36 cellular contexts compared by ENCODE assay signal in the genomic region with DNA sequence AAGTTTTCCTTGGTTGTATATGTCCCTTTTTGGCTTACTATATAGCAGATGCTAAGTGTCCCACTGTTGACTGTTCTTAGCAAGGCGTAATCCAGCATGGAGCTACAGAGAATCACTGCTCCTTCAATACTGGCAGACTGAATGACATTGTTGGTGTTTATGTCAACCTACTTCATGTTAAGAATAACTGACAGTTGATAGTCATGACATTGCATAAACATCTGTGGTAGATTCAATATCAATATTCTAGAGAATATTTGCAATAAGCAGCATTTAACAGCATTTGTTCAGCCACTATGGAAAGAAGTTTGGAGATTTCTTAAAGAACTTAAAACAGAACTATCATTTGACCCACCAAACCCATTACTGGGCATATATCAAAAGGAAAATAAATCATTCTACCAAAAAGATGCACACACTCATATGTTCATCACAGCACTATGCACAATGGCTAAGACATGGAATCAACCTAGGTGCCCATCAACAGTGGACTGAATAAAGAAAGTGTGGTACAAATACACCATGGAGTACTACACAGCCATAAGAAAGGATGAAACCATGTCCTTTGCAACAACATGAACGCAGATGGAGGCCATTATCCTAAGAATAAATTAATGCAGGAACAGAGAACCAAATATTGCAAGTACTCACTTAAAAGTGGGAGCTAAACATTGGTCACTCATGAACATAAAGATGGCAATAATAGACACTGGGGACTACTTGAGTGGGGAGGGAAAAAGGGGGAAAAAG.
DNase-seq lines count a peak whose midpoint lies in the region; ATAC-seq, FAIRE-seq and TF ChIP-seq lines count a peak whose summit lies in the region.
"Had no signal": no experiment of that assay in that cellular context is flagged by ENCODE, and none has a peak within 500 bp of the region (broad histone marks: within the 10 kb centered on the region; RNA-seq: fewer than 3 reads in every experiment).

No MANE protein-coding gene starts in this region.

- TF ChIP-seq EP300 in K562 (IDR thresholded peaks at IDR 0.05; ENCODE audit: low read length) (no peak), neural cell (conservative IDR thresholded peaks at IDR 0.05; ENCODE audit: poor library complexity, severe bottlenecking) (peak; percentile 54)

- H3K4me2 ChIP-seq in K562 (ENCODE audit: insufficient read depth, low read length) (no peak overlapping the region), neural cell (ENCODE audit: low read length) (no peak overlapping the region)
- H3K4me2 ChIP-seq: A549; BLaER1; BLaER1 treated with 17β-estradiol and CSF1 and Interleukin-3, amounts not matched to agents 10 nM and 100 nM had no signal

- peak overlapping the region; percentile 59 for H3K27ac Mint-ChIP-seq in memory B cell
- H3K27ac Mint-ChIP-seq: B cell; CD14-positive monocyte; CD4-positive, alpha-beta T cell; CD4-positive, CD25-positive, alpha-beta regulatory T cell; CD8-positive, alpha-beta memory T cell; CD8-positive, alpha-beta T cell had no signal

- WGBS in K562 (ENCODE audit: insufficient coverage, low coverage, missing lambda C conversion rate) = 89% methylated on average over 2 of the region's 2 CpGs
- WGBS in spleen, 5 donors = 68 to 98% (median 96%) methylated on average over 2 of the region's 2 CpGs

- H3K4me3 Mint-ChIP-seq in memory B cell = no peak overlapping the region
- H3K4me3 Mint-ChIP-seq: B cell; CD14-positive monocyte; CD4-positive, alpha-beta memory T cell; CD4-positive, alpha-beta T cell; CD4-positive, CD25-positive, alpha-beta regulatory T cell; CD8-positive, alpha-beta memory T cell; CD8-positive, alpha-beta T cell had no signal

- in situ Hi-C loops in K562 (cut with MboI) = no loop called here

- no peak overlapping the region for H3K9ac ChIP-seq in K562 (ENCODE audit: insufficient read depth in 1 of 2, low read depth in 2 of 2, low read length in 2 of 2)
- no peak overlapping the region for H3K9ac ChIP-seq in neural cell (ENCODE audit: low read length)
- H3K9ac ChIP-seq: BLaER1; BLaER1 treated with 17β-estradiol and CSF1 and Interleukin-3, amounts not matched to agents 10 nM and 100 nM had no signal

- H3K9me3 ChIP-seq in K562 (replicated peaks; ENCODE audit: control insufficient read depth, insufficient read depth, low read depth, low read length) = peaks cover 18% of the 10 kb centered on the region
- no peaks in the 10 kb centered on the region for H3K9me3 ChIP-seq in neural cell (ENCODE audit: low read length)
- H3K9me3 ChIP-seq in spleen = peaks cover 0 to 36% (median 14%) of the 10 kb centered on the region in 8 donors
- H3K9me3 ChIP-seq: Caco-2 had no signal

- no peaks in the 10 kb centered on the region for H3K9me2 ChIP-seq in neural cell (ENCODE audit: insufficient read depth, low read length)

- peak; percentile 24 for DNase-seq in OCI-M1 (lab: John Stamatoyannopoulos, UW)
- no peak for DNase-seq in K562 (ENCODE audit: extremely low read depth in 1 of 4, low spot score in 3 of 4)
- DNase-seq in memory B cell (ENCODE audit: low spot score in 2 of 2) = no peak
- no peak for DNase-seq in H4 (ENCODE audit: low spot score)
- no peak for DNase-seq in spleen
- DNase-seq in UCSD-AML1 (lab: John Stamatoyannopoulos, UW; ENCODE audit: unreplicated experiment) = no peak
- DNase-seq: 8988T; ACHN; AML-193; BE2C; C1 segment of cervical spinal cord; Caco-2; Calu3; CD4-positive, alpha-beta memory T cell; CD4-positive, alpha-beta T cell; CD4-positive, CD25-positive, alpha-beta regulatory T cell; CD8-positive, alpha-beta memory T cell; CD8-positive, alpha-beta T cell; COR-L47; DMS 273 treated with DMSO at 0.1 percent for 48 hours; DMS153; DMS53; DMS79; DMS79 treated with DMSO at 0.1 percent for 48 hours; DND-41; EL had no signal

- POLR2A ChIA-PET in K562 (lab: Yijun Ruan, JAX) = interaction anchor here (1.3 to 1.5 kb wide), 2 partner anchors 10 kb away, joined by 3 to 4 read pairs; no protein-coding TSS in a partner anchor

- H3K4me1 ChIP-seq in K562 (replicated peaks in 1 of 2; ENCODE audit: control insufficient read depth in 2 of 2, insufficient read depth in 2 of 2, low read length in 2 of 2) (peaks cover 6 to 47% of the 10 kb centered on the region in 2 experiments; a peak in 4 of 5 replicates), spleen (no peaks in the 10 kb centered on the region)
- H3K4me1 ChIP-seq: A549; BE2C; BLaER1; BLaER1 treated with 17β-estradiol and CSF1 and Interleukin-3, amounts not matched to agents 10 nM and 100 nM; Caco-2 had no signal

- intact Hi-C loops in K562 (cut with micrococcal nuclease) = no loop called here
- intact Hi-C loops in spleen (cut with DNase I; ENCODE audit: low total_unique reads) = no loop called here

- CTCF ChIA-PET in K562 (lab: Yijun Ruan, JAX; ENCODE audit: low intra/inter-chr PET ratio) = no interaction called here

- H3K79me2 ChIP-seq in K562 (ENCODE audit: control insufficient read depth, insufficient read depth, low read length) (peaks cover 10% of the 10 kb centered on the region; the same call in 1 of the 3 replicates), neural cell (replicated peaks; ENCODE audit: insufficient read depth, low read length) (no peaks in the 10 kb centered on the region)

- peak overlapping the region; percentile 68 for H3K27ac ChIP-seq in K562 (ENCODE audit: extremely low read depth, low read depth, low read length)
- no peak overlapping the region for H3K27ac ChIP-seq in neural cell (ENCODE audit: low read length)
- H3K27ac ChIP-seq in spleen = no peak overlapping the region
- H3K27ac ChIP-seq: 22Rv1; A549; BLaER1; BLaER1 treated with 17β-estradiol and CSF1 and Interleukin-3, amounts not matched to agents 10 nM and 100 nM; C4-2B had no signal

- H2AFZ ChIP-seq in K562 (ENCODE audit: low read depth, low read length) (no peak overlapping the region), neural cell (ENCODE audit: low read depth, low read length) (no peak overlapping the region)

- no peak for TF ChIP-seq POLR2A in K562 (conservative IDR thresholded peaks at IDR 0.05)
- no peak for TF ChIP-seq POLR2A in spleen (IDR thresholded peaks at IDR 0.05)

- H3K36me3 ChIP-seq in K562 (ENCODE audit: control insufficient read depth, insufficient read depth, low read length) = peaks cover 22% of the 10 kb centered on the region; the same call in 2 of the 3 replicates
- H3K36me3 ChIP-seq in neural cell (ENCODE audit: insufficient read depth, low read length) = no peaks in the 10 kb centered on the region
- H3K36me3 ChIP-seq in spleen = no peaks in the 10 kb centered on the region
- H3K36me3 ChIP-seq: BE2C; BLaER1 treated with 17β-estradiol and CSF1 and Interleukin-3, amounts not matched to agents 10 nM and 100 nM had no signal

- H3K9me3 Mint-ChIP-seq in memory B cell = peaks cover 7% of the 10 kb centered on the region

- TF ChIP-seq CTCF in K562 (IDR thresholded peaks at IDR 0.05 in 2 of 3, conservative IDR thresholded peaks at IDR 0.05 in 1 of 3; ENCODE audit: insufficient read depth in 2 of 3, low read depth in 1 of 3, low read length in 3 of 3) (no peak), neural cell (IDR thresholded peaks at IDR 0.05; ENCODE audit: poor library complexity, severe bottlenecking) (no peak), spleen (IDR thresholded peaks at IDR 0.05 in 8 of 11, conservative IDR thresholded peaks at IDR 0.05 in 3 of 11) (no peak)

- no peaks in the 10 kb centered on the region for H3K4me1 Mint-ChIP-seq in memory B cell
- H3K4me1 Mint-ChIP-seq: B cell; CD14-positive monocyte; CD8-positive, alpha-beta memory T cell had no signal

- no peak for ATAC-seq in K562
- no peak for ATAC-seq in memory B cell (ENCODE audit: low read depth)
- ATAC-seq in GM19463 (IDR thresholded peaks at IDR 0.05; ENCODE audit: unreplicated experiment) = no peak
- ATAC-seq: A549; CD8-positive, alpha-beta T cell had no signal

- no peak for FAIRE-seq in K562 (lab: Jason Lieb, UNC)
- FAIRE-seq: A549, D721Med had no signal

- peaks cover 32% of the 10 kb centered on the region for H3K36me3 Mint-ChIP-seq in memory B cell
- H3K36me3 Mint-ChIP-seq: CD14-positive monocyte had no signal

- H3K27me3 ChIP-seq in K562 (ENCODE audit: control insufficient read depth in 2 of 2, insufficient read depth in 2 of 2, low read length in 2 of 2) (no peaks in the 10 kb centered on the region), neural cell (ENCODE audit: insufficient read depth, low read depth, low read length) (no peaks in the 10 kb centered on the region), spleen (replicated peaks in 1 of 7) (no peaks in the 10 kb centered on the region)
- H3K27me3 ChIP-seq: BE2C; BLaER1; BLaER1 treated with 17β-estradiol and CSF1 and Interleukin-3, amounts not matched to agents 10 nM and 100 nM had no signal

- H3F3A ChIP-seq in neural cell (ENCODE audit: insufficient read depth, low read length, poor library complexity, severe bottlenecking) = no peaks in the 10 kb centered on the region

- no peaks in the 10 kb centered on the region for H4K20me1 ChIP-seq in K562 (replicated peaks; ENCODE audit: control insufficient read depth, insufficient read depth, low read length)
- H4K20me1 ChIP-seq in neural cell (ENCODE audit: insufficient read depth) = no peaks in the 10 kb centered on the region
- H4K20me1 ChIP-seq: BLaER1; BLaER1 treated with 17β-estradiol and CSF1 and Interleukin-3, amounts not matched to agents 10 nM and 100 nM had no signal

- H3K4me3 ChIP-seq in K562 = no peak overlapping the region
- no peak overlapping the region for H3K4me3 ChIP-seq in neural cell (ENCODE audit: low read length)
- H3K4me3 ChIP-seq in spleen = no peak overlapping the region
- H3K4me3 ChIP-seq: A549; BLaER1; BLaER1 treated with 17β-estradiol and CSF1 and Interleukin-3, amounts not matched to agents 10 nM and 100 nM had no signal

- no peaks in the 10 kb centered on the region for H3K9me1 ChIP-seq in K562 (ENCODE audit: control insufficient read depth, insufficient read depth, low read length)

- no peak for TF ChIP-seq RAD21 in K562 (CRISPR knock-in tag; conservative IDR thresholded peaks at IDR 0.05 in 1 of 2, IDR thresholded peaks at IDR 0.05 in 1 of 2)
- TF ChIP-seq RAD21 in neural cell (conservative IDR thresholded peaks at IDR 0.05) = no peak

- no peaks in the 10 kb centered on the region for H3K27me3 Mint-ChIP-seq in memory B cell
- H3K27me3 Mint-ChIP-seq: B cell; CD4-positive, alpha-beta memory T cell; CD4-positive, alpha-beta T cell; CD4-positive, CD25-positive, alpha-beta regulatory T cell; CD8-positive, alpha-beta memory T cell had no signal

- BruUV-seq in K562 (replicated peaks; lab: Mats Ljungman, UMichigan) = no TSS peak

TF ChIP-seq in K562, 482 proteins besides CTCF, POLR2A, EP300 and RAD21 (continues in another document):
- 0 out of 2 replicates have a peak, but pooled peaks have one; percentile 12 for TF ChIP-seq MAFG (tag; conservative IDR thresholded peaks at IDR 0.05)

TF ChIP-seq in neural cell, 6 proteins besides CTCF, POLR2A, EP300 and RAD21 (continues in another document):
- TF ChIP-seq SMC3 (conservative IDR thresholded peaks at IDR 0.05; ENCODE audit: poor library complexity) = no peak
- no peak for TF ChIP-seq POLR2AphosphoS5 (IDR thresholded peaks at IDR 0.05)
- TF ChIP-seq TAF1 (IDR thresholded peaks at IDR 0.05; ENCODE audit: low read depth) = no peak
- TF ChIP-seq EZH2 (IDR thresholded peaks at IDR 0.05; ENCODE audit: borderline replicate concordance, insufficient read depth, low read length, poor library complexity, severe bottlenecking) = no peak
